8 cellular contexts compared by ENCODE assay signal in the genomic region with DNA sequence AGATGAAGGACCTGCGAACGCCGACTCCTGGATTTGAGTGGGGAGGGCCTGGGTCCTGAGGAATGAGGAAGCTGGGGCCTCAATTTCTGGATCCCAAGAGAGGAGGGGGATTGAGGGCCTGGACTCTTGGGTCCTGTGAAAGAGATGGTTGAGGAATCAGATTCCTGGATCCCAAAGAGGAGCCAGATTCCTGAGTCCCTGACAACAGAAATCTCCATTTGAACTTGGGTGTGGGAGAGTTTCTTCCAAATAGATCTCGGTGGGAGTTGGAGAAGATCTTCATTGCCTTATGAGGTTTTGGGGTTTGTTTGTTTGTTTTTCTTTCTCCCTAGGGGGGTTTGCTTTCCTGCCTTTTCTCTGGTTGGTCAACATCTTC. TPM values are rescaled to one million over a fixed set of nuclear protein-coding genes. Genes with fewer than 3 reads are reported as not detected.
DNase-seq lines count a peak whose midpoint lies in the region; ATAC-seq and TF ChIP-seq lines count a peak whose summit lies in the region.

No MANE protein-coding gene starts in this region.

- POLR2A ChIA-PET in GM10248 (lab: Yijun Ruan, JAX) = interaction anchor here (0.6 kb wide), 1 partner anchor 541 kb away, joined by 5 read pairs; no protein-coding TSS in a partner anchor

- no peaks in the 10 kb centered on the region for H3K27me3 Mint-ChIP-seq in activated CD4-positive, alpha-beta T cell treated with anti-CD3 and anti-CD28 coated beads, Interleukin-2, amount 10 ng/mL, durations not matched to agents 24 days and 14 days

- peaks cover 19% of the 10 kb centered on the region for H3K36me3 Mint-ChIP-seq in activated CD4-positive, alpha-beta T cell treated with anti-CD3 and anti-CD28 coated beads, Interleukin-2, amount 10 ng/mL, durations not matched to agents 24 days and 14 days (ENCODE audit: low read depth)

- H3K27ac Mint-ChIP-seq in activated CD4-positive, alpha-beta T cell treated with anti-CD3 and anti-CD28 coated beads, Interleukin-2, amount 10 ng/mL, durations not matched to agents 24 days and 14 days = peak overlapping the region; percentile 100

- H3K27me3 ChIP-seq in right lobe of liver = no peaks in the 10 kb centered on the region
- H3K27me3 ChIP-seq in thymus (ENCODE audit: control insufficient read depth, insufficient read depth) = no peaks in the 10 kb centered on the region

- TF ChIP-seq CTCF in astrocyte of the cerebellum (IDR thresholded peaks at IDR 0.05; ENCODE audit: low read depth, low read length, missing control alignments) (no peak), right lobe of liver (IDR thresholded peaks at IDR 0.05) (no peak), GM10248 (IDR thresholded peaks at IDR 0.05; ENCODE audit: control extremely low read depth, extremely low read depth, low read depth, missing control alignments) (no peak)

- no peaks in the 10 kb centered on the region for H3K9me3 ChIP-seq in right lobe of liver
- H3K9me3 ChIP-seq in thymus (ENCODE audit: control insufficient read depth) = no peaks in the 10 kb centered on the region

- H3K4me3 ChIP-seq in astrocyte of the cerebellum (ENCODE audit: low read depth, low read length) = peak overlapping the region; percentile 71
- H3K4me3 ChIP-seq in right lobe of liver = peak overlapping the region; percentile 80 to 95 (median 90)
- peak overlapping the region; percentile 89 for H3K4me3 ChIP-seq in thymus (ENCODE audit: low read length)

- H3K4me1 Mint-ChIP-seq in activated CD4-positive, alpha-beta T cell treated with anti-CD3 and anti-CD28 coated beads, Interleukin-2, amount 10 ng/mL, durations not matched to agents 24 days and 14 days = peaks cover 47% of the 10 kb centered on the region

- intact Hi-C loops in activated CD4-positive, alpha-beta T cell treated with anti-CD3 and anti-CD28 coated beads, Interleukin-2, amount 10 ng/mL, durations not matched to agents 24 days and 14 days (cut with micrococcal nuclease) = loop anchor here (5.0 to 10.0 kb wide), 2 partner anchors 306 to 369 kb away; partner anchors contain the start of genes OVOL3, POLR2I, TBCB and THAP8
- intact Hi-C loops in right lobe of liver (cut with DNase I) = no loop called here

- H3K9me3 Mint-ChIP-seq in activated CD4-positive, alpha-beta T cell treated with anti-CD3 and anti-CD28 coated beads, Interleukin-2, amount 10 ng/mL, durations not matched to agents 24 days and 14 days = no peaks in the 10 kb centered on the region

- H3K36me3 ChIP-seq in right lobe of liver (no peaks in the 10 kb centered on the region), thymus (ENCODE audit: control insufficient read depth, insufficient read depth) (no peaks in the 10 kb centered on the region)

- DNase-seq in activated CD4-positive, alpha-beta T cell treated with anti-CD3 and anti-CD28 coated beads, Interleukin-2, amount 10 ng/mL, durations not matched to agents 24 days and 14 days = no peak
- no peak for DNase-seq in activated CD4-positive, alpha-beta T cell treated with anti-CD3 and anti-CD28 coated beads for 48 hours
- DNase-seq in astrocyte of the cerebellum (ENCODE audit: low read depth) = no peak
- DNase-seq in right lobe of liver = no peak
- no peak for DNase-seq in ecto neural progenitor cell (ENCODE audit: low spot score)
- DNase-seq in GM10248 (ENCODE audit: extremely low spot score) = no peak

- H3K4me3 Mint-ChIP-seq in activated CD4-positive, alpha-beta T cell treated with anti-CD3 and anti-CD28 coated beads, Interleukin-2, amount 10 ng/mL, durations not matched to agents 24 days and 14 days = peak overlapping the region; percentile 94

- WGBS in right lobe of liver (ENCODE audit: insufficient coverage, low coverage, low lambda C conversion rate, missing lambda C conversion rate) = 3% methylated on average over 4 of the region's 4 CpGs
- WGBS in thymus = 24% methylated on average over 4 of the region's 4 CpGs

- peaks cover 0 to 30% (median 17%) of the 10 kb centered on the region in 4 donors for H3K4me1 ChIP-seq in right lobe of liver
- peaks cover 30% of the 10 kb centered on the region for H3K4me1 ChIP-seq in thymus (ENCODE audit: control insufficient read depth, insufficient read depth, low read length)

- TF ChIP-seq POLR2A in right lobe of liver (IDR thresholded peaks at IDR 0.05) = no peak

- in situ Hi-C loops in astrocyte of the cerebellum (cut with HindIII; ENCODE audit: low sequenced_read_pairs) = no loop called here

- peak overlapping the region in 2 of 3 donors; percentile 47 to 70 for H3K27ac ChIP-seq in right lobe of liver
- no peak overlapping the region for H3K27ac ChIP-seq in thymus (ENCODE audit: low read depth)

- ATAC-seq in right lobe of liver (no peak), GM21423 (IDR thresholded peaks at IDR 0.05; ENCODE audit: unreplicated experiment) (no peak)

- CTCF ChIA-PET in GM10248 (lab: Yijun Ruan, JAX) = interaction anchor here (0.8 to 2.6 kb wide), 5 partner anchors 9 to 185 kb away, joined by 3 to 8 read pairs (median 4); partner anchors contain the start of gene ARHGAP33

RNA-seq across cellular contexts. Expression of gene PSENEN, which starts 0.6 kb away (rescaled TPM):
- total RNA-seq in activated CD4-positive, alpha-beta T cell treated with anti-CD3 and anti-CD28 coated beads, Interleukin-2, amount 10 ng/mL, durations not matched to agents 24 days and 14 days = 44.9 and 46.7 TPM in 2 replicates
- total RNA-seq in right lobe of liver = 10 to 100 TPM; 24.2 to 42.9 (median 35.8) TPM
- polyA plus RNA-seq in thymus = 104 TPM

RNA-seq across cellular contexts. Expression of gene U2AF1L4, which starts 0.9 kb away (rescaled TPM):
- 26.9 and 28.2 TPM in 2 replicates for total RNA-seq in activated CD4-positive, alpha-beta T cell treated with anti-CD3 and anti-CD28 coated beads, Interleukin-2, amount 10 ng/mL, durations not matched to agents 24 days and 14 days
- total RNA-seq in right lobe of liver = 10 to 100 TPM; 11.3 to 19.9 (median 17.5) TPM
- 45.0 TPM for polyA plus RNA-seq in thymus

RNA-seq across cellular contexts. Expression of gene LIN37, which starts 2.3 kb away (rescaled TPM):
- 7.7 and 11.1 TPM in 2 replicates for total RNA-seq in activated CD4-positive, alpha-beta T cell treated with anti-CD3 and anti-CD28 coated beads, Interleukin-2, amount 10 ng/mL, durations not matched to agents 24 days and 14 days
- total RNA-seq in right lobe of liver = 1 to 10 TPM; 3.2 to 8.2 (median 4.9) TPM
- 24.2 TPM for polyA plus RNA-seq in thymus

RNA-seq across cellular contexts. Expression of gene IGFLR1, which starts 3.8 kb away (rescaled TPM):
- 62.4 and 75.2 TPM in 2 replicates for total RNA-seq in activated CD4-positive, alpha-beta T cell treated with anti-CD3 and anti-CD28 coated beads, Interleukin-2, amount 10 ng/mL, durations not matched to agents 24 days and 14 days
- total RNA-seq in right lobe of liver = 10 to 100 TPM; 16.3 to 58.9 (median 29.3) TPM
- 67.8 TPM for polyA plus RNA-seq in thymus

RNA-seq across cellular contexts. Expression of gene HSPB6, which starts 10.8 kb away (rescaled TPM):
- 0.42 TPM in 1 of 2 replicates, not detected in the other for total RNA-seq in activated CD4-positive, alpha-beta T cell treated with anti-CD3 and anti-CD28 coated beads, Interleukin-2, amount 10 ng/mL, durations not matched to agents 24 days and 14 days
- total RNA-seq in right lobe of liver = 1 to 10 TPM; 2.6 to 6.0 (median 4.5) TPM
- 18.9 TPM for polyA plus RNA-seq in thymus
